Comparison of ENCODE assay signal across 21 cellular contexts in the genomic region with DNA sequence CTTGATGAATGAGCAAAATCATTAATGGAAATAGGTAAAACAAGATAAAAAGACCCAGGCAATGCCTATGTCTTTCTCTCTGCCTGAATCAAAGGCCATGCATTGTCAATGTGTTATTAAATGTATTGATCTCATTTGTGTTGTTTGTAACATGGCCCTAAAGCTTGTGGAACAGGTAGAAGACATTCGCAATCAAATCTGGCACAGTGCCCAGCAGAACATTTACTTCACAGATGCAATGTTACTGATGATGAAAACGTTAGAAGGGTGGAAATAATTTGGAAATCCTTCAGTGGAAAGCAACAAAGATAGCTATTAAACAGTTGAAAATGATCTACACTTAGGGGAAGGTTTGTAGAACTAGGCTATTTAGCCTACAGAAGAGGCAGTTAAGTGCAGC.
DNase-seq lines count a peak whose midpoint lies in the region; ATAC-seq and TF ChIP-seq lines count a peak whose summit lies in the region.
"Had no signal": no experiment of that assay in that cellular context is flagged by ENCODE, and none has a peak within 500 bp of the region (broad histone marks: within the 10 kb centered on the region; RNA-seq: fewer than 3 reads in every experiment).

No MANE protein-coding gene starts in this region.

- H3K36me3 Mint-ChIP-seq in mesothelial cell of epicardium: no peaks in the 10 kb centered on the region
- H3K36me3 Mint-ChIP-seq: activated naive CD4-positive, alpha-beta T cell treated with anti-CD3 and anti-CD28 coated beads, Interleukin-2, amount 50 U/mL, for 72 hours; brain had no signal

- WGBS in prostate gland: 45% methylated on average over 2 of the region's 2 CpGs

- DNase-seq in NCI-H2107 treated with DMSO at 0.1 percent for 48 hours (lab: John Stamatoyannopoulos, UW; ENCODE audit: unreplicated experiment) (peak; percentile 68), NCI-H2107 (lab: John Stamatoyannopoulos, UW) (no peak), NCI-H1105 treated with DMSO at 0.1 percent for 48 hours (lab: John Stamatoyannopoulos, UW) (peak; percentile 71), NCI-H345 treated with DMSO at 0.1 percent for 48 hours (lab: John Stamatoyannopoulos, UW; ENCODE audit: unreplicated experiment) (peak; percentile 71), prostate gland (ENCODE audit: low spot score) (peak; percentile 5), mesothelial cell of epicardium (ENCODE audit: low spot score in 2 of 2, unreplicated experiment in 2 of 2) (no peak)
- no peak for DNase-seq in stimulated activated naive CD8-positive, alpha-beta T cell treated with anti-CD3 and anti-CD28 coated beads, Interleukin-15, amount 100 ng/mL, for 72 hours
- DNase-seq: activated CD8-positive, alpha-beta T cell treated with anti-CD3 and anti-CD28 coated beads for 36 hours; activated T-cell treated with anti-CD3 and anti-CD28 coated beads, Interleukin-2, amount 50 U/mL, for 4 hours; cortex of kidney; foreskin keratinocyte; right cardiac atrium; WERI-Rb-1 had no signal

- H3K4me1 Mint-ChIP-seq in mesothelial cell of epicardium: peaks cover 33% of the 10 kb centered on the region
- no peaks in the 10 kb centered on the region for H3K4me1 Mint-ChIP-seq in stimulated activated naive CD8-positive, alpha-beta T cell treated with anti-CD3 and anti-CD28 coated beads, Interleukin-15, amount 100 ng/mL, for 72 hours

- H3K27ac Mint-ChIP-seq in mesothelial cell of epicardium: no peak overlapping the region
- no peak overlapping the region for H3K27ac Mint-ChIP-seq in stimulated activated naive CD8-positive, alpha-beta T cell treated with anti-CD3 and anti-CD28 coated beads, Interleukin-15, amount 100 ng/mL, for 72 hours
- H3K27ac Mint-ChIP-seq: activated CD8-positive, alpha-beta T cell treated with anti-CD3 and anti-CD28 coated beads for 36 hours; activated naive CD4-positive, alpha-beta T cell treated with anti-CD3 and anti-CD28 coated beads, Interleukin-2, amount 50 U/mL, for 72 hours had no signal

- no peak overlapping the region for H3K4me3 Mint-ChIP-seq in mesothelial cell of epicardium
- H3K4me3 Mint-ChIP-seq in stimulated activated naive CD8-positive, alpha-beta T cell treated with anti-CD3 and anti-CD28 coated beads, Interleukin-15, amount 100 ng/mL, for 72 hours: no peak overlapping the region
- H3K4me3 Mint-ChIP-seq: activated CD8-positive, alpha-beta T cell treated with anti-CD3 and anti-CD28 coated beads for 36 hours; activated T-cell treated with anti-CD3 and anti-CD28 coated beads, Interleukin-2, amount 50 U/mL, for 4 hours; brain had no signal

- H3K9me3 Mint-ChIP-seq in mesothelial cell of epicardium: no peaks in the 10 kb centered on the region
- no peaks in the 10 kb centered on the region for H3K9me3 Mint-ChIP-seq in stimulated activated naive CD8-positive, alpha-beta T cell treated with anti-CD3 and anti-CD28 coated beads, Interleukin-15, amount 100 ng/mL, for 72 hours
- H3K9me3 Mint-ChIP-seq: activated CD8-positive, alpha-beta T cell treated with anti-CD3 and anti-CD28 coated beads for 36 hours; activated naive CD4-positive, alpha-beta T cell treated with anti-CD3 and anti-CD28 coated beads, Interleukin-2, amount 50 U/mL, for 72 hours; activated T-cell treated with anti-CD3 and anti-CD28 coated beads, Interleukin-2, amount 50 U/mL, for 4 hours; brain had no signal

- no peak overlapping the region for H3K4me3 ChIP-seq in prostate gland
- H3K4me3 ChIP-seq: A549, GM12878, mucosa of descending colon had no signal

- no peaks in the 10 kb centered on the region for H3K9me3 ChIP-seq in prostate gland
- H3K9me3 ChIP-seq: A549, mucosa of descending colon had no signal

- intact Hi-C loops in prostate gland (cut with DNase I): loop anchor here (5.0 to 10.0 kb wide), 2 partner anchors 231 to 368 kb away; a partner anchor contains a TSS

- no peaks in the 10 kb centered on the region for H3K36me3 ChIP-seq in prostate gland
- H3K36me3 ChIP-seq: WERI-Rb-1 had no signal

- no peak for TF ChIP-seq POLR2A in prostate gland (IDR thresholded peaks at IDR 0.05)

- no peaks in the 10 kb centered on the region for H3K4me1 ChIP-seq in prostate gland (replicated peaks)
- H3K4me1 ChIP-seq: A549, foreskin keratinocyte had no signal

- no peak for ATAC-seq in stimulated activated naive CD8-positive, alpha-beta T cell treated with anti-CD3 and anti-CD28 coated beads, Interleukin-15, amount 100 ng/mL, for 72 hours
- no peak for ATAC-seq in HG02610 (IDR thresholded peaks at IDR 0.05; ENCODE audit: unreplicated experiment)
- ATAC-seq: A549; activated CD8-positive, alpha-beta T cell treated with anti-CD3 and anti-CD28 coated beads for 36 hours; activated naive CD4-positive, alpha-beta T cell treated with anti-CD3 and anti-CD28 coated beads, Interleukin-2, amount 50 U/mL, for 72 hours; activated T-cell treated with anti-CD3 and anti-CD28 coated beads, Interleukin-2, amount 50 U/mL, for 4 hours; foreskin keratinocyte; HepG2; right cardiac atrium; stimulated activated naive CD8-positive, alpha-beta T cell treated with anti-CD3 and anti-CD28 coated beads, Interleukin-15, Interleukin-2, amounts not matched to agents 100 U/mL and 50 U/mL, for 24 hours had no signal

- no peak overlapping the region for H3K27ac ChIP-seq in prostate gland
- H3K27ac ChIP-seq: A549, foreskin keratinocyte, WERI-Rb-1 had no signal

- peaks cover 36% of the 10 kb centered on the region for H3K27me3 Mint-ChIP-seq in mesothelial cell of epicardium (ENCODE audit: low read depth)
- no peaks in the 10 kb centered on the region for H3K27me3 Mint-ChIP-seq in stimulated activated naive CD8-positive, alpha-beta T cell treated with anti-CD3 and anti-CD28 coated beads, Interleukin-15, amount 100 ng/mL, for 72 hours
- H3K27me3 Mint-ChIP-seq: brain had no signal

- H3K27me3 ChIP-seq in prostate gland (replicated peaks; ENCODE audit: insufficient read depth): no peaks in the 10 kb centered on the region
- H3K27me3 ChIP-seq: foreskin keratinocyte had no signal

- TF ChIP-seq CTCF in prostate gland (IDR thresholded peaks at IDR 0.05) (no peak), mesothelial cell of epicardium (IDR thresholded peaks at IDR 0.05; ENCODE audit: unreplicated experiment) (no peak)

Comparison
In these comparisons a context has a peak if more than half of its experiments do, and no peak if none do; other contexts are left out.
1. DNase-seq: peak in NCI-H2107 treated with DMSO at 0.1 percent for 48 hours (single experiment), NCI-H1105 treated with DMSO at 0.1 percent for 48 hours (single experiment), NCI-H345 treated with DMSO at 0.1 percent for 48 hours (single experiment) and prostate gland (single experiment); none in NCI-H2107 (single experiment), mesothelial cell of epicardium (0 of 2) and stimulated activated naive CD8-positive, alpha-beta T cell treated with anti-CD3 and anti-CD28 coated beads, Interleukin-15, amount 100 ng/mL, for 72 hours (0 of 2).